Comparison of ENCODE assay signal across 13 cellular contexts in the genomic region with DNA sequence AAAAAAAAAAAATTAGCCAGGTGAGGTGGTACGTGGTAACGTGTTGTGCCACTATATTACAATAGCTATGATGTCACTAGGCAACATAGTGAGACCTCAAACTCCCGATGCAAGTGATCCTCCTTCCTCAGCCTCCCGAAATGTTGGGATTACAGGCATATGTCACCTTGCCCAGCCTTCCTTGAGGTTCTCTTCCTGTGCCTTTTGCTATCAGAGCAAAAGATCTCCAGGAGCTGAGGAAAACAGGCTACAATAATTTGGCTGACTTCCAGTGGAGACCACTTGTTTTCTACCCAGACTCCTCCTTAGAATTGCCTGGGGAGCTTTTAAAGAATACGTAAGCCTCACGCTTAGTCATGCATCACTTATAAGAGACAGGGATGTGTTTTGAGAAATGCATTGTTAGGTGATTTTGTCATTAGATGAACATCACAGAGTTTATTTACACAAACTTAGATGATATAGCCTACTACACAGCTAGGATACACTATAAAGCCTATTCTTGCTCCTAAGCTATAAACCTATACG. TPM values are rescaled to one million over a fixed set of nuclear protein-coding genes. Genes with fewer than 3 reads are reported as not detected.
DNase-seq lines count a peak whose midpoint lies in the region; ATAC-seq and TF ChIP-seq lines count a peak whose summit lies in the region.
"Had no signal": no experiment of that assay in that cellular context is flagged by ENCODE, and none has a peak within 500 bp of the region (broad histone marks: within the 10 kb centered on the region; RNA-seq: fewer than 3 reads in every experiment).

No MANE protein-coding gene starts in this region.

- H3K4me1 ChIP-seq in foreskin keratinocyte: peaks cover 10% of the 10 kb centered on the region
- peaks cover 2% of the 10 kb centered on the region for H3K4me1 ChIP-seq in testis

- TF ChIP-seq CTCF in foreskin keratinocyte (conservative IDR thresholded peaks at IDR 0.05) (no peak), GM10266 (IDR thresholded peaks at IDR 0.05; ENCODE audit: control insufficient read depth, insufficient read depth, low read depth, missing control alignments) (no peak), testis (IDR thresholded peaks at IDR 0.05) (no peak)

- H3K27me3 ChIP-seq in foreskin keratinocyte (no peaks in the 10 kb centered on the region), testis (no peaks in the 10 kb centered on the region)
- H3K27me3 ChIP-seq: BE2C had no signal

- H3K4me3 ChIP-seq in testis: no peak overlapping the region

- H3K27ac ChIP-seq in foreskin keratinocyte (peak overlapping the region; percentile 9), testis (no peak overlapping the region)

- WGBS in testis, 2 donors: 89 to 94% methylated on average over 7 of the region's 7 CpGs

- H3K9me3 ChIP-seq in testis: no peaks in the 10 kb centered on the region
- H3K9me3 ChIP-seq: BE2C had no signal

- peak; percentile 64 for ATAC-seq in foreskin keratinocyte

- H3K36me3 ChIP-seq in testis (ENCODE audit: low read depth, missing control alignments): no peaks in the 10 kb centered on the region
- H3K36me3 ChIP-seq: BE2C had no signal

- intact Hi-C loops in testis (cut with DNase I; ENCODE audit: low total_unique reads): no loop called here

- TF ChIP-seq POLR2A in testis (IDR thresholded peaks at IDR 0.05): no peak

- DNase-seq in Daoy (ENCODE audit: low read depth): peak; percentile 43
- DNase-seq in NCI-H187 treated with DMSO at 0.1 percent for 48 hours (lab: John Stamatoyannopoulos, UW): peak; percentile 89
- DNase-seq in SK-N-DZ (ENCODE audit: low spot score): peak; percentile 34
- peak in 1 of 2 donors; percentile 79 for DNase-seq in foreskin keratinocyte
- no peak for DNase-seq in DMS 273 (lab: John Stamatoyannopoulos, UW; ENCODE audit: unreplicated experiment)
- DNase-seq in GM10266 (ENCODE audit: extremely low spot score): no peak
- DNase-seq in hippocampal formation (lab: John Stamatoyannopoulos, UW): no peak
- no peak for DNase-seq in testis
- DNase-seq: activated B cell treated with CpG ODN at 0.5 μM for 24 hours; BE2C; central memory CD4-positive, alpha-beta T cell; Karpas-422; NCI-H2029 treated with DMSO at 0.1 percent for 48 hours had no signal

RNA-seq across cellular contexts. Expression of a gene that starts 34.4 kb away (rescaled TPM):
- total RNA-seq in Daoy (2014; rRNA removed; shearing (Covaris generic)): 86.6 and 88.5 TPM in 2 replicates
- not detected in 2 replicates for polyA plus RNA-seq in SK-N-DZ (2014; cell fraction: cytosol; rRNA removed)
- polyA plus RNA-seq in SK-N-DZ (2014; cell fraction: nucleus; rRNA removed): 1.3 TPM in 1 of 2 replicates, not detected in the other
- total RNA-seq in foreskin keratinocyte (141 and 152 TPM in 2 replicates), testis (100 to 1,000 TPM; 224 to 274 TPM)
- polyA plus RNA-seq in foreskin keratinocyte (216 and 249 TPM in 2 replicates), testis (ENCODE audit: insufficient read depth, low read depth, low replicate concordance) (169 TPM)

RNA-seq across cellular contexts. Expression of a gene that starts 43.2 kb away (rescaled TPM):
- 69.4 and 108 TPM in 2 replicates for total RNA-seq in Daoy (2014; rRNA removed; shearing (Covaris generic))
- polyA plus RNA-seq in SK-N-DZ (2014; cell fraction: cytosol; rRNA removed): 41.2 and 49.6 TPM in 2 replicates
- 10.2 and 20.9 TPM in 2 replicates for polyA plus RNA-seq in SK-N-DZ (2014; cell fraction: nucleus; rRNA removed)
- 72.8 and 73.9 TPM in 2 replicates for total RNA-seq in foreskin keratinocyte
- polyA plus RNA-seq in foreskin keratinocyte: 38.7 and 44.5 TPM in 2 replicates
- 100 to 1,000 TPM; 105 to 146 TPM for total RNA-seq in testis
- polyA plus RNA-seq in testis (ENCODE audit: insufficient read depth, low read depth, low replicate concordance): 87.0 TPM

Comparison
In these comparisons a context has a peak if more than half of its experiments do, and no peak if none do; other contexts are left out.
1. DNase-seq: peak in Daoy (single experiment), NCI-H187 treated with DMSO at 0.1 percent for 48 hours (single experiment) and SK-N-DZ (single experiment); none in DMS 273 (single experiment), GM10266 (single experiment), hippocampal formation (0 of 2) and testis (single experiment).